11 cellular contexts compared by ENCODE assay signal in genomic region chr14:28767851-28768548, GRCh38.
DNase-seq lines count a peak whose midpoint lies in the region; ATAC-seq and TF ChIP-seq lines count a peak whose summit lies in the region.
"Had no signal": no experiment of that assay in that cellular context is flagged by ENCODE, and none has a peak within 500 bp of the region (broad histone marks: within the 10 kb centered on the region; RNA-seq: fewer than 3 reads in every experiment).

No MANE protein-coding gene starts in this region.

- no peak overlapping the region for H3K27ac Mint-ChIP-seq in nephron

- H3K36me3 Mint-ChIP-seq in nephron (ENCODE audit: low read depth), result no peaks in the 10 kb centered on the region

- peaks cover 3% of the 10 kb centered on the region for H3K9me3 Mint-ChIP-seq in nephron

- H3K4me3 ChIP-seq in GM06990 (replicated peaks; ENCODE audit: low read depth, low read length) (no peak overlapping the region), coronary artery (peak overlapping the region; percentile 54)

- no peaks in the 10 kb centered on the region for H3K36me3 ChIP-seq in GM06990 (ENCODE audit: control insufficient read depth, insufficient read depth, low read length)
- H3K36me3 ChIP-seq: heart right ventricle had no signal

- H3K27me3 ChIP-seq in GM06990 (replicated peaks; ENCODE audit: control insufficient read depth, insufficient read depth, low read length), result no peaks in the 10 kb centered on the region

- H3K27ac ChIP-seq in coronary artery, result no peak overlapping the region
- H3K27ac ChIP-seq: heart right ventricle had no signal

- peak; percentile 66 for DNase-seq in GM06990 (ENCODE audit: extremely low read depth, insufficient read length)
- peak; percentile 87 for DNase-seq in NCI-H1105 treated with DMSO at 0.1 percent for 48 hours (lab: John Stamatoyannopoulos, UW)
- no peak for DNase-seq in coronary artery (ENCODE audit: low spot score)
- no peak for DNase-seq in DMS 273 (lab: John Stamatoyannopoulos, UW; ENCODE audit: unreplicated experiment)
- no peak for DNase-seq in cerebellar nuclear complex (lab: John Stamatoyannopoulos, UW)
- DNase-seq: heart right ventricle, KG1, SIG-M5 had no signal

- TF ChIP-seq CTCF in GM06990 (IDR thresholded peaks at IDR 0.05; ENCODE audit: insufficient read depth, low read length, poor library complexity, severe bottlenecking) (no peak), coronary artery (IDR thresholded peaks at IDR 0.05) (no peak), nephron (IDR thresholded peaks at IDR 0.05; ENCODE audit: unreplicated experiment in 3 of 3) (no peak)

- peaks cover 100% of the 10 kb centered on the region for H3K27me3 Mint-ChIP-seq in nephron (ENCODE audit: low read depth)

- ATAC-seq in HG03135 (IDR thresholded peaks at IDR 0.05; ENCODE audit: unreplicated experiment), result no peak
- ATAC-seq: heart right ventricle, sciatic nerve had no signal

- H3K4me3 Mint-ChIP-seq in nephron, result peak overlapping the region; percentile 51 to 79 (median 51)

- H3K4me1 Mint-ChIP-seq in nephron, result peaks cover 11% of the 10 kb centered on the region

Comparison
In these comparisons a context has a peak if more than half of its experiments do, and no peak if none do; other contexts are left out.
1. DNase-seq: peak in GM06990 (single experiment) and NCI-H1105 treated with DMSO at 0.1 percent for 48 hours (single experiment); none in coronary artery (single experiment), DMS 273 (single experiment) and cerebellar nuclear complex (0 of 2).